In the genomic region with DNA sequence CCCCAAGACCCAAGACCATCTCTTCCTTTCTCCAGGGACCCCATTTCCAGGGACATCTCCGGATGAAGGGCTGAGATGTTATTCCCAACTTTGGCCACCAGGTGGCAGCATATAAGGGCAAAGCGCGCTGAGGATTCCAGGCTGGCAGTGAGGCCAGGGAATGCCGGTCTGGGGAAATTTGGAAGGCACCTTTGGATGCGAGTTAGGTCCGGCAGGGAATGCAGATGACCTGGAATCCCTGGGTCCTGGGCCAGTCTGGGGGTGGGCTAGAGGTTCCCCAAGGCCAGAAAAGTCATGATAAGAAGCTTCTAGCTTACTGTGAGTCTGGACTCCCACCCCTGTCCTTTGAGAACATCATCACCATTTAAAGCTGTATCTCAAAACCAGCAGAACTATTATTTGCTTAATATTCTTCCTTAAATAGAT, we compare ENCODE assay signal across 8 cellular contexts. TPM values are rescaled to one million over a fixed set of nuclear protein-coding genes. Genes with fewer than 3 reads are reported as not detected.
DNase-seq lines count a peak whose midpoint lies in the region; ATAC-seq and TF ChIP-seq lines count a peak whose summit lies in the region.

No MANE protein-coding gene starts in this region.

- H3K36me3 ChIP-seq in colonic mucosa (no peaks in the 10 kb centered on the region), liver (ENCODE audit: control insufficient read depth in 4 of 4, insufficient read depth in 3 of 4, low read depth in 1 of 4, low read length in 3 of 4) (no peaks in the 10 kb centered on the region)

- no peaks in the 10 kb centered on the region for H3K36me3 Mint-ChIP-seq in activated CD4-positive, alpha-beta T cell treated with anti-CD3 and anti-CD28 coated beads for 36 hours (ENCODE audit: low read depth)

- under 1% methylated on average over 6 of the region's 6 CpGs for WGBS in liver

- H3K9me3 Mint-ChIP-seq in activated CD4-positive, alpha-beta T cell treated with anti-CD3 and anti-CD28 coated beads for 36 hours (ENCODE audit: low read depth), result no peaks in the 10 kb centered on the region

- H3K9ac ChIP-seq in colonic mucosa (ENCODE audit: low read depth in 2 of 2, low read length in 2 of 2) (no peak overlapping the region), liver (ENCODE audit: low read depth in 1 of 2, low read length in 2 of 2) (peak overlapping the region in 1 of 2 donors; percentile 65)

- H3K9me3 ChIP-seq in colonic mucosa (no peaks in the 10 kb centered on the region), liver (ENCODE audit: control insufficient read depth in 4 of 4, low read length in 3 of 4) (no peaks in the 10 kb centered on the region)

- intact Hi-C loops in activated CD4-positive, alpha-beta T cell treated with anti-CD3 and anti-CD28 coated beads for 36 hours (cut with DNase I, micrococcal nuclease), result loop anchor here (1.0 to 10.0 kb wide), 4 partner anchors 933 to 1025 kb away; no protein-coding TSS in a partner anchor
- intact Hi-C loops in colonic mucosa (cut with DNase I), result loop anchor here (10.0 kb wide), 2 partner anchors 132 to 1022 kb away; a partner anchor contains a TSS

- no peaks in the 10 kb centered on the region for H3K4me1 ChIP-seq in colonic mucosa
- H3K4me1 ChIP-seq in liver (ENCODE audit: control insufficient read depth in 4 of 4, insufficient read depth in 4 of 4, low read length in 3 of 4), result peaks cover 13 to 90% (median 64%) of the 10 kb centered on the region in 4 donors

- H3K27me3 Mint-ChIP-seq in activated CD4-positive, alpha-beta T cell treated with anti-CD3 and anti-CD28 coated beads for 36 hours, result peaks cover 7% of the 10 kb centered on the region

- no peak overlapping the region for H3K4me3 Mint-ChIP-seq in activated CD4-positive, alpha-beta T cell treated with anti-CD3 and anti-CD28 coated beads for 36 hours

- H3K4me3 ChIP-seq in colonic mucosa, result no peak overlapping the region
- H3K4me3 ChIP-seq in liver (ENCODE audit: low read depth in 1 of 3, low read length in 3 of 3), result no peak overlapping the region

- DNase-seq in NCI-H524 (lab: John Stamatoyannopoulos, UW), result peak; percentile 53 to 78
- DNase-seq in NCI-H524 treated with DMSO at 0.1 percent for 48 hours (lab: John Stamatoyannopoulos, UW), result no peak
- peak; percentile 74 for DNase-seq in NCI-H128 (lab: John Stamatoyannopoulos, UW; ENCODE audit: unreplicated experiment)
- peak; percentile 53 for DNase-seq in activated CD4-positive, alpha-beta T cell treated with anti-CD3 and anti-CD28 coated beads for 36 hours
- DNase-seq in colonic mucosa, result peak; percentile 56
- peak in 2 of 3 experiments; percentile 19 to 20 for DNase-seq in stimulated activated CD4-positive, alpha-beta T cell treated with anti-CD3 and anti-CD28 coated beads, TNF-alpha, amount 100 ng/mL, for 24 hours (ENCODE audit: low read depth in 3 of 3)

- no peaks in the 10 kb centered on the region for H3K4me1 Mint-ChIP-seq in activated CD4-positive, alpha-beta T cell treated with anti-CD3 and anti-CD28 coated beads for 36 hours

- H3K27ac ChIP-seq in colonic mucosa, result no peak overlapping the region
- H3K27ac ChIP-seq in liver (ENCODE audit: low read depth in 1 of 2, low read length in 2 of 2), result peak overlapping the region in 1 of 2 donors; percentile 33

- H3K27me3 ChIP-seq in colonic mucosa (no peaks in the 10 kb centered on the region), liver (ENCODE audit: control insufficient read depth in 4 of 4, insufficient read depth in 4 of 4, low read length in 3 of 4) (no peaks in the 10 kb centered on the region)

- POLR2A ChIA-PET in activated CD4-positive, alpha-beta T cell treated with anti-CD3 and anti-CD28 coated beads for 36 hours (lab: Charles Lee), result no interaction called here

- no peak for ATAC-seq in activated CD4-positive, alpha-beta T cell treated with anti-CD3 and anti-CD28 coated beads for 36 hours
- ATAC-seq in HG02798 (IDR thresholded peaks at IDR 0.05; ENCODE audit: poor library complexity, unreplicated experiment), result no peak

- CTCF ChIA-PET in activated CD4-positive, alpha-beta T cell treated with anti-CD3 and anti-CD28 coated beads for 36 hours (lab: Charles Lee), result interaction anchor here (0.6 to 1.8 kb wide), 17 partner anchors 9 to 1026 kb away, joined by 3 to 14 read pairs (median 3); no protein-coding TSS in a partner anchor

- TF ChIP-seq RAD21 in liver (IDR thresholded peaks at IDR 0.05), result peak; percentile 89 to 93

- H3K27ac Mint-ChIP-seq in activated CD4-positive, alpha-beta T cell treated with anti-CD3 and anti-CD28 coated beads for 36 hours, result no peak overlapping the region

- TF ChIP-seq CTCF in colonic mucosa (IDR thresholded peaks at IDR 0.05), result peak; percentile 90
- TF ChIP-seq CTCF in liver (IDR thresholded peaks at IDR 0.05; ENCODE audit: low read depth, low read length, missing input control), result peak; percentile 91

TF ChIP-seq in liver, 16 proteins besides CTCF, POLR2A, EP300 and RAD21:
- no peak for TF ChIP-seq JUND (IDR thresholded peaks at IDR 0.05)
- TF ChIP-seq HNF4A (conservative IDR thresholded peaks at IDR 0.05), result peak; percentile 34 to 49
- no peak for TF ChIP-seq SP1 (IDR thresholded peaks at IDR 0.05)
- peak; percentile 45 for TF ChIP-seq YY1 (IDR thresholded peaks at IDR 0.05)
- no peak for TF ChIP-seq HNF4G (IDR thresholded peaks at IDR 0.05)

RNA-seq across cellular contexts. Expression of a gene that starts 1.6 kb away (rescaled TPM):
- not detected for total RNA-seq in activated CD4-positive, alpha-beta T cell treated with anti-CD3 and anti-CD28 coated beads for 36 hours
- total RNA-seq in colonic mucosa (1 to 10 TPM in 1 of 2 donors, under 1 TPM in 1; 0.22 to 1.6 TPM), liver (10 to 100 TPM; 19.7 to 39.1 TPM)
- 10 to 100 TPM; 22.1 to 28.3 TPM for polyA plus RNA-seq in liver

RNA-seq across cellular contexts. Expression of a gene that starts 4.8 kb away (rescaled TPM):
- not detected for total RNA-seq in activated CD4-positive, alpha-beta T cell treated with anti-CD3 and anti-CD28 coated beads for 36 hours
- total RNA-seq in colonic mucosa (not detected), liver (10 to 100 TPM in 1 of 2 donors, 1 to 10 TPM in 1; 5.9 to 28.4 TPM)
- 10 to 100 TPM; 16.5 to 20.0 TPM for polyA plus RNA-seq in liver

RNA-seq across cellular contexts. Expression of a gene that starts 36.4 kb away (rescaled TPM):
- total RNA-seq in activated CD4-positive, alpha-beta T cell treated with anti-CD3 and anti-CD28 coated beads for 36 hours, result not detected
- total RNA-seq in colonic mucosa (not detected), liver (not detected)
- not detected for polyA plus RNA-seq in liver

RNA-seq across cellular contexts. Expression of a gene that starts 46.7 kb away (rescaled TPM):
- 10 to 100 TPM; 21.6 to 23.1 TPM for total RNA-seq in activated CD4-positive, alpha-beta T cell treated with anti-CD3 and anti-CD28 coated beads for 36 hours
- 10 to 100 TPM; 20.4 to 28.5 TPM for total RNA-seq in colonic mucosa
- 10 to 100 TPM; 17.2 to 42.3 TPM for total RNA-seq in liver
- polyA plus RNA-seq in liver, result 10 to 100 TPM in 1 of 2 donors, 1 to 10 TPM in 1; 7.0 to 10.5 TPM

Comparison
In these comparisons a context has a peak if more than half of its experiments do, and no peak if none do; other contexts are left out.
1. RNA of a gene that starts 1.6 kb away (total RNA-seq): 19.7 to 39.1 TPM in liver; 0.22 to 1.6 TPM in colonic mucosa and not detected in activated CD4-positive, alpha-beta T cell treated with anti-CD3 and anti-CD28 coated beads for 36 hours; every median in the first group is over 4 times any median in the second.
2. RNA of a gene that starts 4.8 kb away (total RNA-seq): 5.9 to 28.4 TPM in liver; not detected in colonic mucosa and not detected in activated CD4-positive, alpha-beta T cell treated with anti-CD3 and anti-CD28 coated beads for 36 hours; every median in the first group is over 4 times any median in the second.